Comparison of ENCODE assay signal across 9 cellular contexts in genomic region chr11:123194308-123195181, GRCh38. TPM values are rescaled to one million over a fixed set of nuclear protein-coding genes. Genes with fewer than 3 reads are reported as not detected.
DNase-seq lines count a peak whose midpoint lies in the region; ATAC-seq, FAIRE-seq and TF ChIP-seq lines count a peak whose summit lies in the region.
"Had no signal": no experiment of that assay in that cellular context is flagged by ENCODE, and none has a peak within 500 bp of the region (broad histone marks: within the 10 kb centered on the region; RNA-seq: fewer than 3 reads in every experiment).

No MANE protein-coding gene starts in this region.

- DNase-seq in ELF-1 (ENCODE audit: low read depth, low spot score) (peak; percentile 85), fibroblast of pulmonary artery (ENCODE audit: low read depth) (peak; percentile 35), ovary (peak; percentile 38 to 69 (median 58)), GF-D8 (lab: John Stamatoyannopoulos, UW) (no peak), H54 (ENCODE audit: insufficient read length, low spot score) (no peak)
- no peak for DNase-seq in activated CD4-positive, alpha-beta memory T cell treated with anti-CD3 and anti-CD28 coated beads for 36 hours
- DNase-seq in activated CD8-positive, alpha-beta memory T cell treated with anti-CD3 and anti-CD28 coated beads, Interleukin-2, amount 10 ng/mL, durations not matched to agents 7 days and 5 days: no peak

- peaks cover 19% of the 10 kb centered on the region for H3K4me1 Mint-ChIP-seq in activated CD4-positive, alpha-beta memory T cell treated with anti-CD3 and anti-CD28 coated beads for 36 hours (ENCODE audit: low read depth)
- peaks cover 24% of the 10 kb centered on the region for H3K4me1 Mint-ChIP-seq in activated CD8-positive, alpha-beta memory T cell treated with anti-CD3 and anti-CD28 coated beads, Interleukin-2, amount 10 ng/mL, durations not matched to agents 7 days and 5 days

- peak overlapping the region; percentile 60 to 83 for H3K27ac ChIP-seq in ovary

- POLR2A ChIA-PET in activated CD4-positive, alpha-beta memory T cell treated with anti-CD3 and anti-CD28 coated beads for 36 hours (lab: Charles Lee): no interaction called here

- H3K36me3 ChIP-seq in ovary: no peaks in the 10 kb centered on the region

- intact Hi-C loops in ovary (cut with DNase I): no loop called here
- intact Hi-C loops in activated CD4-positive, alpha-beta memory T cell treated with anti-CD3 and anti-CD28 coated beads for 36 hours (cut with micrococcal nuclease): no loop called here

- no peaks in the 10 kb centered on the region for H3K9me3 Mint-ChIP-seq in activated CD4-positive, alpha-beta memory T cell treated with anti-CD3 and anti-CD28 coated beads for 36 hours
- H3K9me3 Mint-ChIP-seq in activated CD8-positive, alpha-beta memory T cell treated with anti-CD3 and anti-CD28 coated beads, Interleukin-2, amount 10 ng/mL, durations not matched to agents 7 days and 5 days (ENCODE audit: low read depth): no peaks in the 10 kb centered on the region
- H3K9me3 Mint-ChIP-seq: memory B cell had no signal

- H3K4me3 ChIP-seq in fibroblast of pulmonary artery (replicated peaks; ENCODE audit: low read depth, low read length) (peak overlapping the region; percentile 79), ovary (peak overlapping the region; percentile 65)

- H3K27ac Mint-ChIP-seq in activated CD4-positive, alpha-beta memory T cell treated with anti-CD3 and anti-CD28 coated beads for 36 hours: no peak overlapping the region
- H3K27ac Mint-ChIP-seq in activated CD8-positive, alpha-beta memory T cell treated with anti-CD3 and anti-CD28 coated beads, Interleukin-2, amount 10 ng/mL, durations not matched to agents 7 days and 5 days: no peak overlapping the region
- H3K27ac Mint-ChIP-seq: memory B cell had no signal

- TF ChIP-seq POLR2A in ovary (IDR thresholded peaks at IDR 0.05) (no peak), H54 (IDR thresholded peaks at IDR 0.05; ENCODE audit: low read depth, low read length) (no peak)

- ATAC-seq in activated CD8-positive, alpha-beta memory T cell treated with anti-CD3 and anti-CD28 coated beads, Interleukin-2, amount 10 ng/mL, durations not matched to agents 7 days and 5 days: no peak

- no peaks in the 10 kb centered on the region for H3K36me3 Mint-ChIP-seq in activated CD4-positive, alpha-beta memory T cell treated with anti-CD3 and anti-CD28 coated beads for 36 hours
- H3K36me3 Mint-ChIP-seq in activated CD8-positive, alpha-beta memory T cell treated with anti-CD3 and anti-CD28 coated beads, Interleukin-2, amount 10 ng/mL, durations not matched to agents 7 days and 5 days: no peaks in the 10 kb centered on the region
- H3K36me3 Mint-ChIP-seq: memory B cell had no signal

- no peak for FAIRE-seq in H54 (lab: Jason Lieb, UNC)

- peaks cover 9% of the 10 kb centered on the region for H3K4me1 ChIP-seq in ovary (ENCODE audit: insufficient read depth)

- peaks cover 61% of the 10 kb centered on the region for H3K27me3 Mint-ChIP-seq in activated CD4-positive, alpha-beta memory T cell treated with anti-CD3 and anti-CD28 coated beads for 36 hours
- peaks cover 91% of the 10 kb centered on the region for H3K27me3 Mint-ChIP-seq in activated CD8-positive, alpha-beta memory T cell treated with anti-CD3 and anti-CD28 coated beads, Interleukin-2, amount 10 ng/mL, durations not matched to agents 7 days and 5 days

- TF ChIP-seq CTCF in fibroblast of pulmonary artery (IDR thresholded peaks at IDR 0.05; ENCODE audit: low read length, missing control alignments) (no peak), ovary (IDR thresholded peaks at IDR 0.05) (no peak)

- TF ChIP-seq EP300 in ovary (IDR thresholded peaks at IDR 0.05): no peak

- no peaks in the 10 kb centered on the region for H3K27me3 ChIP-seq in ovary

- H3K4me3 Mint-ChIP-seq in activated CD4-positive, alpha-beta memory T cell treated with anti-CD3 and anti-CD28 coated beads for 36 hours: no peak overlapping the region
- H3K4me3 Mint-ChIP-seq in activated CD8-positive, alpha-beta memory T cell treated with anti-CD3 and anti-CD28 coated beads, Interleukin-2, amount 10 ng/mL, durations not matched to agents 7 days and 5 days: no peak overlapping the region

- CTCF ChIA-PET in activated CD4-positive, alpha-beta memory T cell treated with anti-CD3 and anti-CD28 coated beads for 36 hours (lab: Charles Lee): interaction anchor here (0.7 kb wide), 1 partner anchor 83 kb away, joined by 4 read pairs; no protein-coding TSS in a partner anchor
- CTCF ChIA-PET in activated CD8-positive, alpha-beta memory T cell treated with anti-CD3 and anti-CD28 coated beads, Interleukin-2, amount 10 ng/mL, durations not matched to agents 7 days and 5 days (lab: Charles Lee): no interaction called here

- H3K9me3 ChIP-seq in ovary: no peaks in the 10 kb centered on the region

- 0 to 1% (median 0%) methylated on average over 46 to 53 of the region's 53 CpGs for WGBS in ovary, 3 donors

TF ChIP-seq in PFSK-1, 5 proteins besides CTCF, POLR2A, EP300 and RAD21:
- TF ChIP-seq POLR2AphosphoS5 (IDR thresholded peaks at IDR 0.05; ENCODE audit: low read depth, low read length) (no peak), FOXP2 (optimal IDR thresholded peaks at IDR 0.05; ENCODE audit: borderline replicate concordance, extremely low read depth, extremely low read length, insufficient read depth) (peak; percentile 8), REST (IDR thresholded peaks at IDR 0.05; ENCODE audit: insufficient read depth in 1 of 2, low read depth in 2 of 2, low read length in 2 of 2) (0 out of 4 replicates have a peak, but pooled peaks of 1 of the 2 experiments have one; percentile 9)

RNA-seq across cellular contexts. Expression of gene CLMP, which starts 0.5 kb away (rescaled TPM):
- polyA plus RNA-seq in PFSK-1 (2012; ENCODE audit: insufficient read length, low read depth): 24.7 TPM
- total RNA-seq in ovary: 10 to 100 TPM; 21.9 to 70.5 (median 25.3) TPM
- 10 to 100 TPM; 11.9 to 33.7 TPM for polyA plus RNA-seq in ovary
- under 1 TPM; 0.31 to 0.44 TPM for total RNA-seq in activated CD4-positive, alpha-beta memory T cell treated with anti-CD3 and anti-CD28 coated beads for 36 hours
- total RNA-seq in activated CD8-positive, alpha-beta memory T cell treated with anti-CD3 and anti-CD28 coated beads, Interleukin-2, amount 10 ng/mL, durations not matched to agents 7 days and 5 days: under 1 TPM in 1 of 2 experiments, not detected in 1; 0.58 TPM

Comparison
In these comparisons a context has a peak if more than half of its experiments do, and no peak if none do; other contexts are left out.
1. DNase-seq: peak in ELF-1 (single experiment), fibroblast of pulmonary artery (single experiment) and ovary (5 of 5); none in activated CD4-positive, alpha-beta memory T cell treated with anti-CD3 and anti-CD28 coated beads for 36 hours (single experiment), GF-D8 (single experiment), H54 (single experiment) and activated CD8-positive, alpha-beta memory T cell treated with anti-CD3 and anti-CD28 coated beads, Interleukin-2, amount 10 ng/mL, durations not matched to agents 7 days and 5 days (single experiment).
2. RNA of gene CLMP, which starts 0.5 kb away (total RNA-seq): 21.9 to 70.5 TPM in ovary; 0.58 TPM in activated CD8-positive, alpha-beta memory T cell treated with anti-CD3 and anti-CD28 coated beads, Interleukin-2, amount 10 ng/mL, durations not matched to agents 7 days and 5 days and 0.31 to 0.44 TPM in activated CD4-positive, alpha-beta memory T cell treated with anti-CD3 and anti-CD28 coated beads for 36 hours; every median in the first group is over 10 times any median in the second.